In genomic region chr1:230123280-230124186, GRCh38 we compare ENCODE assay signal across 8 cellular contexts. TPM values are rescaled to one million over a fixed set of nuclear protein-coding genes. Genes with fewer than 3 reads are reported as not detected.
A peak's percentile ranks its signal among the peaks of the same experiment; 100 is the strongest.
DNase-seq lines count a peak whose midpoint lies in the region; ATAC-seq and TF ChIP-seq lines count a peak whose summit lies in the region.

No MANE protein-coding gene starts in this region.

- no peaks in the 10 kb centered on the region for H3K9me3 ChIP-seq in tibial nerve
- H3K9me3 ChIP-seq in BE2C = no peaks in the 10 kb centered on the region

- peak overlapping the region; percentile 46 for H3K4me3 ChIP-seq in GM12865 (ENCODE audit: low read depth, low read length)
- H3K4me3 ChIP-seq in choroid plexus epithelial cell (ENCODE audit: low read depth, low read length) = no peak overlapping the region
- no peak overlapping the region for H3K4me3 ChIP-seq in tibial nerve
- H3K4me3 ChIP-seq in BE2C (ENCODE audit: low read depth, low read length) = no peak overlapping the region

- TF ChIP-seq CTCF in GM12865 (IDR thresholded peaks at IDR 0.05; ENCODE audit: insufficient read depth, low read depth, low read length, missing control alignments) = no peak
- no peak for TF ChIP-seq CTCF in choroid plexus epithelial cell (conservative IDR thresholded peaks at IDR 0.05; ENCODE audit: low read depth, low read length)
- no peak for TF ChIP-seq CTCF in tibial nerve (IDR thresholded peaks at IDR 0.05)
- TF ChIP-seq CTCF in BE2C (IDR thresholded peaks at IDR 0.05; ENCODE audit: low read depth, low read length) = no peak

- TF ChIP-seq EP300 in tibial nerve (IDR thresholded peaks at IDR 0.05) = no peak

- H3K4me1 ChIP-seq in tibial nerve (peaks cover 0 to 72% (median 23%) of the 10 kb centered on the region in 4 donors), BE2C (peaks cover 6% of the 10 kb centered on the region)

- DNase-seq in GM12865 (ENCODE audit: low read depth) (peak; percentile 96), choroid plexus epithelial cell (ENCODE audit: low read depth) (peak; percentile 82), tibial nerve (ENCODE audit: low spot score in 2 of 2) (no peak), NCI-H510A (lab: John Stamatoyannopoulos, UW) (no peak), NCI-H1092 treated with DMSO at 0.1 percent for 48 hours (lab: John Stamatoyannopoulos, UW) (no peak), BE2C (no peak)

- whole genome bisulfite sequencing in tibial nerve, 2 donors = 82 to 83% methylated on average over 13 of the region's 13 CpGs

- H3K27me3 ChIP-seq in tibial nerve (no peaks in the 10 kb centered on the region), BE2C (no peaks in the 10 kb centered on the region)

- TF ChIP-seq POLR2A in tibial nerve (IDR thresholded peaks at IDR 0.05) = no peak

- H3K27ac ChIP-seq in tibial nerve = peak overlapping the region in 2 of 4 donors; percentile 62

- ATAC-seq in GM21360 (IDR thresholded peaks at IDR 0.05; ENCODE audit: unreplicated experiment) = peak; percentile 82
- peak; percentile 66 for ATAC-seq in HG03457 (IDR thresholded peaks at IDR 0.05; ENCODE audit: unreplicated experiment)

- H3K36me3 ChIP-seq in tibial nerve (no peaks in the 10 kb centered on the region), BE2C (no peaks in the 10 kb centered on the region)

RNA-seq across cellular contexts. Expression of gene GALNT2, which starts 56.5 kb away (rescaled TPM):
- total RNA-seq in tibial nerve = 10 to 100 TPM; 47.9 to 78.6 (median 60.0) TPM
- 49.5 TPM for polyA plus RNA-seq in BE2C (2012; ENCODE audit: insufficient read depth, insufficient read length, low read depth)

Comparison
In these comparisons a context has a peak if more than half of its experiments do, and no peak if none do; other contexts are left out.
1. DNase-seq: peak in GM12865 (single experiment) and choroid plexus epithelial cell (single experiment); none in tibial nerve (0 of 2), NCI-H510A (single experiment), NCI-H1092 treated with DMSO at 0.1 percent for 48 hours (single experiment) and BE2C (single experiment).